Comparison of ENCODE assay signal across 20 cellular contexts in the genomic region with DNA sequence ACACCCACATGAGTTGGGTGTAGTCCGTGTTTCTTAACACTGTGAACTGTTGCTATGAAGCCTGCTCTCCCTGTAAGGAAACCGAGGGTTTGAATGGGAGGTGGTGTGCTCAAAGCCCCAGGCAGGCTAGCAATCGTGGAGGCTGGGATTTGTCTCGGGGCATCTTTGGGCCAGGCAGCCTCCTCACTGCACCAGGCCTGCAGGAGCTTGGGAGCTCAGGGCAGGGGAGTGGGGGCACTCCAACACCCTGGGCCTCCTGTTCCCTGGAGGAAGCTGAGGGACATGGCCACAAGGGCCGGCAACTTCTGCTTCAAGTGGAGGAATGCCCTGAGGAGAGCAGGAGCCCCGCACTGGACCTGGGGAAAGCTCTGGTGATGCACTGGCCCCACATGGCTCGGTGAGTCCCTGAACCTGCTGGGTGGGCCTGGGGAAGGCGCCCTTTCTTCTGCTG.
A peak's percentile ranks its signal among the peaks of the same experiment; 100 is the strongest.
DNase-seq lines count a peak whose midpoint lies in the region; ATAC-seq and TF ChIP-seq lines count a peak whose summit lies in the region.
"Had no signal": no experiment of that assay in that cellular context is flagged by ENCODE, and none has a peak within 500 bp of the region (broad histone marks: within the 10 kb centered on the region; RNA-seq: fewer than 3 reads in every experiment).

No MANE protein-coding gene starts in this region.

- TF ChIP-seq EP300 in esophagus muscularis mucosa (IDR thresholded peaks at IDR 0.05) = no peak

- ATAC-seq in GM18870 (IDR thresholded peaks at IDR 0.05; ENCODE audit: unreplicated experiment) = no peak
- ATAC-seq: CD8-positive, alpha-beta T cell had no signal

- no peak overlapping the region for H3K9ac ChIP-seq in neuronal stem cell (ENCODE audit: low read depth, low read length, poor library complexity)

- no peak overlapping the region for H3K23ac ChIP-seq in neuronal stem cell (ENCODE audit: low read depth, low read length, poor library complexity)

- TF ChIP-seq CTCF in esophagus muscularis mucosa (IDR thresholded peaks at IDR 0.05) = no peak

- H4K8ac ChIP-seq in neuronal stem cell (ENCODE audit: low read depth, low read length) = no peak overlapping the region

- H2BK120ac ChIP-seq in neuronal stem cell (ENCODE audit: low read depth, low read length) = no peak overlapping the region

- peak overlapping the region; percentile 11 for H2AK5ac ChIP-seq in neuronal stem cell (ENCODE audit: low read depth, low read length)

- H2AFZ ChIP-seq in neuronal stem cell (ENCODE audit: low read length) = no peak overlapping the region

- intact Hi-C loops in esophagus muscularis mucosa (cut with DNase I) = no loop called here

- H3K27me3 ChIP-seq in esophagus muscularis mucosa = peaks cover 0 to 29% (median 0%) of the 10 kb centered on the region in 4 donors
- H3K27me3 ChIP-seq in neuronal stem cell (ENCODE audit: control insufficient read depth in 3 of 3, insufficient read depth in 3 of 3, low read depth in 1 of 3, low read length in 3 of 3) = peaks cover 0 to 16% (median 0%) of the 10 kb centered on the region in 3 experiments

- H3K4me2 ChIP-seq in neuronal stem cell (ENCODE audit: insufficient read depth, low read length, poor library complexity, severe bottlenecking) = no peak overlapping the region

- no peak overlapping the region for H3K14ac ChIP-seq in neuronal stem cell (ENCODE audit: low read length)

- no peaks in the 10 kb centered on the region for H3K79me1 ChIP-seq in neuronal stem cell (ENCODE audit: low read depth, low read length)

- no peaks in the 10 kb centered on the region for H3K4me1 ChIP-seq in esophagus muscularis mucosa
- peaks cover 0 to 1% of the 10 kb centered on the region in 2 donors for H3K4me1 ChIP-seq in neuronal stem cell (ENCODE audit: control insufficient read depth in 2 of 2, insufficient read depth in 1 of 2, low read depth in 1 of 2, low read length in 2 of 2)
- H3K4me1 ChIP-seq: SJCRH30 had no signal

- no peaks in the 10 kb centered on the region for H3K36me3 ChIP-seq in esophagus muscularis mucosa
- H3K36me3 ChIP-seq in neuronal stem cell (replicated peaks in 1 of 2; ENCODE audit: control insufficient read depth in 2 of 2, insufficient read depth in 2 of 2, low read length in 2 of 2) = no peaks in the 10 kb centered on the region
- H3K36me3 ChIP-seq: SJCRH30 had no signal

- 72% methylated on average over 5 of the region's 8 CpGs for WGBS in esophagus muscularis mucosa
- no CpG with 5 or more reads among the region's 8 CpGs for WGBS in neuronal stem cell (ENCODE audit: extremely low coverage in 2 of 2, insufficient read length in 2 of 2, insufficient replicate concordance in 1 of 2), 2 donors

- peak; percentile 38 for DNase-seq in activated CD8-positive, alpha-beta memory T cell treated with anti-CD3 and anti-CD28 coated beads for 24 hours
- no peak for DNase-seq in activated CD8-positive, alpha-beta memory T cell treated with anti-CD3 and anti-CD28 coated beads, Interleukin-2, amount 50 U/mL, for 4 hours
- DNase-seq in esophagus muscularis mucosa (ENCODE audit: extremely low spot score) (peak; percentile 84), neuronal stem cell (ENCODE audit: low spot score) (no peak), NCI-H1417 (lab: John Stamatoyannopoulos, UW) (no peak), A172 (ENCODE audit: low spot score) (no peak)
- DNase-seq: AML-193; C1 segment of cervical spinal cord; Calu3; CD8-positive, alpha-beta T cell; DMS153; MV-4-11; NCI-H1105 treated with DMSO at 0.1 percent for 48 hours; NCI-H1694; NCI-H2081; NCI-H2171; NCI-H345; NCI-H524 treated with DMSO at 0.1 percent for 48 hours; SJCRH30 had no signal

- H3K4ac ChIP-seq in neuronal stem cell (ENCODE audit: low read length) = no peak overlapping the region

- H3K9me3 ChIP-seq in esophagus muscularis mucosa (no peaks in the 10 kb centered on the region), neuronal stem cell (replicated peaks in 1 of 2; ENCODE audit: control insufficient read depth in 2 of 2, insufficient read depth in 1 of 2, low read depth in 1 of 2, low read length in 2 of 2) (no peaks in the 10 kb centered on the region)
- H3K9me3 ChIP-seq: SJCRH30 had no signal

- no peak overlapping the region for H3K4me3 ChIP-seq in esophagus muscularis mucosa
- no peak overlapping the region for H3K4me3 ChIP-seq in neuronal stem cell (ENCODE audit: low read length in 2 of 2)
- H3K4me3 ChIP-seq: SJCRH30 had no signal

- no peak overlapping the region for H2BK15ac ChIP-seq in neuronal stem cell (ENCODE audit: low read length)

- no peak overlapping the region for H2BK5ac ChIP-seq in neuronal stem cell (ENCODE audit: low read length)

- no peak overlapping the region for H2BK12ac ChIP-seq in neuronal stem cell (ENCODE audit: low read length)

- no peak overlapping the region for H4K91ac ChIP-seq in neuronal stem cell (ENCODE audit: low read depth, low read length, poor library complexity)

- no peak overlapping the region for H3K27ac ChIP-seq in esophagus muscularis mucosa (replicated peaks in 1 of 4)
- H3K27ac ChIP-seq in neuronal stem cell (replicated peaks; ENCODE audit: low read length) = no peak overlapping the region
- H3K27ac ChIP-seq: SJCRH30 had no signal

- H3K18ac ChIP-seq in neuronal stem cell (ENCODE audit: low read length) = no peak overlapping the region

- TF ChIP-seq POLR2A in esophagus muscularis mucosa (IDR thresholded peaks at IDR 0.05; ENCODE audit: low read depth) = no peak

Comparison
In these comparisons a context has a peak if more than half of its experiments do, and no peak if none do; other contexts are left out.
1. DNase-seq: peak in activated CD8-positive, alpha-beta memory T cell treated with anti-CD3 and anti-CD28 coated beads for 24 hours (single experiment) and esophagus muscularis mucosa (single experiment); none in activated CD8-positive, alpha-beta memory T cell treated with anti-CD3 and anti-CD28 coated beads, Interleukin-2, amount 50 U/mL, for 4 hours (single experiment), neuronal stem cell (single experiment), NCI-H1417 (0 of 3) and A172 (single experiment).